ENCODE assay signal across 1 cellular context in the genomic region with DNA sequence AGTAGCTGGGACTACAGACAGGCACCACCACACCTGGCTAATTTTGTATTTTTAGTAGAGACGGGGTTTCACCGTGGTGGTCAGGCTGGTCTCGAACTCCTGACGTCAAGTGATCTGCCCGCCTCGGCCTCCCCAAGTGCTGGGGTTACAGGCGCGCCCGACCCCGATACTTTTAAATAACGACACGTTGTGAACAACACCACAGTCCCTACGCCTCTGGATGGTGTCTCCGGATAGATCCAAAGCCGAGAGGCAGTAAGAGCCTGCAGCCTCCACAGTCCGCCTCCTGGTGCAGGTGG.
TF ChIP-seq lines count a peak whose summit lies in the region.

No MANE protein-coding gene starts in this region.

TF ChIP-seq in HepG2, 621 proteins besides CTCF, POLR2A, EP300 and RAD21:
- TF ChIP-seq, protein P1, sequence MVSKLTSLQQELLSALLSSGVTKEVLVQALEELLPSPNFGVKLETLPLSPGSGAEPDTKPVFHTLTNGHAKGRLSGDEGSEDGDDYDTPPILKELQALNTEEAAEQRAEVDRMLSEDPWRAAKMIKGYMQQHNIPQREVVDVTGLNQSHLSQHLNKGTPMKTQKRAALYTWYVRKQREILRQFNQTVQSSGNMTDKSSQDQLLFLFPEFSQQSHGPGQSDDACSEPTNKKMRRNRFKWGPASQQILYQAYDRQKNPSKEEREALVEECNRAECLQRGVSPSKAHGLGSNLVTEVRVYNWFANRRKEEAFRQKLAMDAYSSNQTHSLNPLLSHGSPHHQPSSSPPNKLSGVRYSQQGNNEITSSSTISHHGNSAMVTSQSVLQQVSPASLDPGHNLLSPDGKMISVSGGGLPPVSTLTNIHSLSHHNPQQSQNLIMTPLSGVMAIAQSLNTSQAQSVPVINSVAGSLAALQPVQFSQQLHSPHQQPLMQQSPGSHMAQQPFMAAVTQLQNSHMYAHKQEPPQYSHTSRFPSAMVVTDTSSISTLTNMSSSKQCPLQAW (CRISPR knock-in tag; IDR thresholded peaks at IDR 0.05), result peak; percentile 45; the same call in 1 of the 2 replicates
- TF ChIP-seq ZBTB38 (CRISPR knock-in tag; IDR thresholded peaks at IDR 0.05) (0 out of 2 replicates have a peak, but pooled peaks have one; percentile 50), ZNF501 (CRISPR knock-in tag; IDR thresholded peaks at IDR 0.05) (peak; percentile 69), HIVEP1 (CRISPR knock-in tag; IDR thresholded peaks at IDR 0.05) (0 out of 2 replicates have a peak, but pooled peaks have one; percentile 39), ZNF274 (CRISPR knock-in tag; IDR thresholded peaks at IDR 0.05) (0 out of 2 replicates have a peak, but pooled peaks have one; percentile 47), ZNF33B (CRISPR knock-in tag; IDR thresholded peaks at IDR 0.05) (0 out of 2 replicates have a peak, but pooled peaks have one; percentile 81), SALL1 (CRISPR knock-in tag; IDR thresholded peaks at IDR 0.05) (0 out of 2 replicates have a peak, but pooled peaks have one; percentile 21), ZNF572 (CRISPR knock-in tag; IDR thresholded peaks at IDR 0.05) (0 out of 2 replicates have a peak, but pooled peaks have one; percentile 23), EEA1 (CRISPR knock-in tag; IDR thresholded peaks at IDR 0.05; ENCODE audit: borderline replicate concordance) (0 out of 2 replicates have a peak, but pooled peaks have one; percentile 22), ZNF607 (CRISPR knock-in tag; IDR thresholded peaks at IDR 0.05; ENCODE audit: borderline replicate concordance) (0 out of 2 replicates have a peak, but pooled peaks have one; percentile 25), KDM5B (CRISPR knock-in tag; IDR thresholded peaks at IDR 0.05; ENCODE audit: borderline replicate concordance) (0 out of 2 replicates have a peak, but pooled peaks have one; percentile 9)
